Comparison of ENCODE assay signal across 25 cellular contexts in the genomic region with DNA sequence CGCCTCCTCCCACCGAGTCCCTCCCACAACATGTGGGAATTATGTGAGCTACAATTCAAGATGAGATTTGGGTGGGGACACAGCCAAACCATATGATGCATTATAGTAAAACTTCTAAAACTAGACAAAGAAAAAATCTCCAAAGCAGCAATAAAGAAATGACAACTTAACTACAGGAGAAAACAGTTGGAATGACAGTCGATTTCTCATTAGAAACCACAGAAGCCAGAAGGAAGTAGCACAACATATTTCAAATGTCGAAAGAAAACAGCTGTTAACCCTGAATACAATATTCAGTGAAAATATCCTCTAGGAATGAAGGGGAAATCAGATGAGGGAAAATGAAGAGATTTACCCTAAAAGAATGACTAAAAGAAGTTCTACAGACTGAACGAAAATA. TPM values are rescaled to one million over a fixed set of nuclear protein-coding genes. Genes with fewer than 3 reads are reported as not detected.
"Had no signal": no experiment of that assay in that cellular context is flagged by ENCODE, and none has a peak within 500 bp of the region (broad histone marks: within the 10 kb centered on the region; RNA-seq: fewer than 3 reads in every experiment).

No MANE protein-coding gene starts in this region.

- H3K4me1 ChIP-seq: adrenal gland, ascending aorta, left lung, testis, transverse colon had no signal

- DNase-seq: activated CD4-positive, alpha-beta memory T cell treated with anti-CD3 and anti-CD28 coated beads for 36 hours; activated CD4-positive, alpha-beta T cell treated with anti-CD3 and anti-CD28 coated beads, Interleukin-2, amount 10 ng/mL, durations not matched to agents 24 days and 14 days; activated CD4-positive, CD25-positive, alpha-beta regulatory T cell treated with anti-CD3 and anti-CD28 coated beads, Interleukin-2, amount 50 U/mL, for 72 hours; activated CD8-positive, alpha-beta memory T cell treated with anti-CD3 and anti-CD28 coated beads, Interleukin-2, amount 50 U/mL, for 4 hours; activated effector memory CD4-positive, alpha-beta T cell treated with anti-CD3 and anti-CD28 coated beads, Interleukin-2, amount 50 U/mL, for 16 hours; activated naive CD4-positive, alpha-beta T cell treated with anti-CD3 and anti-CD28 coated beads for 36 hours; activated naive CD8-positive, alpha-beta T cell treated with anti-CD3 and anti-CD28 coated beads for 36 hours; activated T-cell treated with anti-CD3 and anti-CD28 coated beads, Interleukin-2, amount 50 U/mL, for 1 hour; adrenal gland; brain microvascular endothelial cell; cortex of kidney; foreskin melanocyte; glutamatergic neuron; left lung; mesendoderm; posterior cingulate gyrus; right cardiac atrium; stimulated activated CD4-positive, alpha-beta T cell treated with anti-CD3 and anti-CD28 coated beads, Interleukin-2, amount 100 ng/mL, for 48 hours; stimulated activated naive CD8-positive, alpha-beta T cell treated with anti-CD3 and anti-CD28 coated beads, Interleukin-15, Interleukin-2, amounts not matched to agents 100 U/mL and 50 U/mL, for 24 hours; T-helper 17 cell; T1000; testis; transverse colon had no signal

- H3K27ac ChIP-seq: adrenal gland, ascending aorta, brain microvascular endothelial cell, left lung, testis, transverse colon had no signal

- ATAC-seq: left lung; right cardiac atrium; stimulated activated naive CD8-positive, alpha-beta T cell treated with anti-CD3 and anti-CD28 coated beads, Interleukin-15, Interleukin-2, amounts not matched to agents 100 U/mL and 50 U/mL, for 24 hours; T-helper 17 cell had no signal

- H3K4me3 ChIP-seq: adrenal gland, ascending aorta, left lung, lung, testis, transverse colon had no signal

- H3K9me3 ChIP-seq: adrenal gland, ascending aorta, testis had no signal

- H3K27me3 ChIP-seq: adrenal gland, ascending aorta, brain microvascular endothelial cell, left lung, testis, transverse colon had no signal

- H3K36me3 ChIP-seq: adrenal gland, ascending aorta, brain microvascular endothelial cell, left lung, transverse colon had no signal

RNA-seq across cellular contexts. Expression of gene TCF4, which starts 53.5 kb away (rescaled TPM):
- total RNA-seq: activated CD4-positive, alpha-beta memory T cell treated with anti-CD3 and anti-CD28 coated beads for 36 hours had no signal
